ENCODE assay signal across 1 cellular context in genomic region chr4:87943660-87944149, GRCh38.
TF ChIP-seq lines count a peak whose summit lies in the region.

No MANE protein-coding gene starts in this region.

TF ChIP-seq in H1, 55 proteins besides CTCF, POLR2A, EP300 and RAD21:
- TF ChIP-seq ASH2L (IDR thresholded peaks at IDR 0.05; ENCODE audit: low read length) = no peak
- no peak for TF ChIP-seq RNF2 (IDR thresholded peaks at IDR 0.05; ENCODE audit: borderline replicate concordance, low read depth, low read length, missing control alignments, poor library complexity, severe bottlenecking)
- peak; percentile 86; the same call in 1 of the 2 replicates for TF ChIP-seq POLR2AphosphoS5 (IDR thresholded peaks at IDR 0.05; ENCODE audit: low read depth, low read length)
- TF ChIP-seq KDM4A (IDR thresholded peaks at IDR 0.05; ENCODE audit: low read depth, low read length, severe bottlenecking) = no peak
- no peak for TF ChIP-seq RXRA (IDR thresholded peaks at IDR 0.05; ENCODE audit: insufficient read depth, low read depth, low read length)
- TF ChIP-seq E2F6 (IDR thresholded peaks at IDR 0.05) = peak; percentile 72
- TF ChIP-seq GABPA (IDR thresholded peaks at IDR 0.05; ENCODE audit: borderline replicate concordance, insufficient read depth, low read length) = no peak
- TF ChIP-seq MAX (IDR thresholded peaks at IDR 0.05) = peak; percentile 78
- TF ChIP-seq CHD2 (IDR thresholded peaks at IDR 0.05; ENCODE audit: low read length) = no peak
- no peak for TF ChIP-seq SRF (IDR thresholded peaks at IDR 0.05; ENCODE audit: low read depth, low read length)
- TF ChIP-seq TEAD4 (IDR thresholded peaks at IDR 0.05; ENCODE audit: low read depth, low read length) = no peak
- TF ChIP-seq SIRT6 (IDR thresholded peaks at IDR 0.05; ENCODE audit: low read length) = no peak
- no peak for TF ChIP-seq PHF8 (conservative IDR thresholded peaks at IDR 0.05; ENCODE audit: low read depth, low read length)
